In genomic region chr22:40799008-40799407, GRCh38 we compare ENCODE assay signal across 5 cellular contexts.
"Had no signal": no experiment of that assay in that cellular context is flagged by ENCODE, and none has a peak within 500 bp of the region (broad histone marks: within the 10 kb centered on the region; RNA-seq: fewer than 3 reads in every experiment).

No MANE protein-coding gene starts in this region.

- DNase-seq: GM23248, H9, HCEC 1CT, IMR-90, KBM-7 had no signal

- H3K4me1 Mint-ChIP-seq: H9 had no signal

- H3K9me3 Mint-ChIP-seq: H9 had no signal

- H3K4me3 Mint-ChIP-seq: H9 had no signal

- H3K9ac ChIP-seq: GM23248 had no signal

- H2AFZ ChIP-seq: GM23248 had no signal

- H3K27ac ChIP-seq: GM23248 had no signal

- H3K27ac Mint-ChIP-seq: H9 had no signal

- H3K4me3 ChIP-seq: GM23248 had no signal
